In genomic region chr3:24947103-24947502, GRCh38 we compare ENCODE assay signal across 29 cellular contexts.
DNase-seq lines count a peak whose midpoint lies in the region; ATAC-seq, FAIRE-seq and TF ChIP-seq lines count a peak whose summit lies in the region.
"Had no signal": no experiment of that assay in that cellular context is flagged by ENCODE, and none has a peak within 500 bp of the region (broad histone marks: within the 10 kb centered on the region; RNA-seq: fewer than 3 reads in every experiment).

No MANE protein-coding gene starts in this region.

- TF ChIP-seq CTCF in HepG2 (CRISPR knock-in tag; IDR thresholded peaks at IDR 0.05) (no peak), right lobe of liver (IDR thresholded peaks at IDR 0.05) (no peak), HEK293 (tag by site-specific recombination; IDR thresholded peaks at IDR 0.05) (no peak)

- CTCF ChIA-PET in HepG2 (lab: Yijun Ruan, JAX; ENCODE audit: low intra/inter-chr PET ratio, low total read pairs) (no interaction called here), HEK293 (lab: Yijun Ruan, JAX) (interaction anchor here (0.7 kb wide), 1 partner anchor 80 kb away, joined by 5 read pairs; no protein-coding TSS in a partner anchor)

- in situ Hi-C loops in HepG2 (cut with HindIII; ENCODE audit: extremely low pct_ligation_motif_present, low pct_unique_long_range_greater_than_20kb) = no loop called here

- TF ChIP-seq POLR2A in HepG2 (IDR thresholded peaks at IDR 0.05; ENCODE audit: insufficient read depth in 1 of 2, low read depth in 2 of 2, low read length in 2 of 2) (no peak), right lobe of liver (IDR thresholded peaks at IDR 0.05) (no peak)

- no peak overlapping the region for H3K9ac ChIP-seq in HepG2 (ENCODE audit: insufficient read depth, low read depth, low read length)
- H3K9ac ChIP-seq: BLaER1; BLaER1 treated with 17β-estradiol and CSF1 and Interleukin-3, amounts not matched to agents 10 nM and 100 nM had no signal

- no peaks in the 10 kb centered on the region for H3K9me3 ChIP-seq in HepG2 (ENCODE audit: low read length)
- H3K9me3 ChIP-seq in right lobe of liver = no peaks in the 10 kb centered on the region
- no peaks in the 10 kb centered on the region for H3K9me3 ChIP-seq in HEK293 (ENCODE audit: control insufficient read depth, insufficient read depth, low read depth, low read length)
- H3K9me3 ChIP-seq: A549; BE2C; BLaER1; BLaER1 treated with 17β-estradiol and CSF1 and Interleukin-3, amounts not matched to agents 10 nM and 100 nM; Caco-2 had no signal

- POLR2A ChIA-PET in HepG2 (lab: Yijun Ruan, JAX) = no interaction called here
- POLR2A ChIA-PET in HEK293 (lab: Yijun Ruan, JAX) = no interaction called here

- no peak overlapping the region for H3K4me2 ChIP-seq in HepG2 (ENCODE audit: low read depth, low read length)
- H3K4me2 ChIP-seq: A549; BLaER1; BLaER1 treated with 17β-estradiol and CSF1 and Interleukin-3, amounts not matched to agents 10 nM and 100 nM had no signal

- 20% methylated on average over 4 of the region's 4 CpGs for WGBS in HepG2 (ENCODE audit: low lambda C conversion rate)
- WGBS in right lobe of liver (ENCODE audit: insufficient coverage, low coverage, low lambda C conversion rate, missing lambda C conversion rate) = 50% methylated on average over 4 of the region's 4 CpGs

- no peaks in the 10 kb centered on the region for H4K20me1 ChIP-seq in HepG2 (ENCODE audit: insufficient read depth, low read length)
- H4K20me1 ChIP-seq: BLaER1; BLaER1 treated with 17β-estradiol and CSF1 and Interleukin-3, amounts not matched to agents 10 nM and 100 nM had no signal

- H3K4me1 ChIP-seq in HepG2 (ENCODE audit: insufficient read depth, low read length) = no peaks in the 10 kb centered on the region
- no peaks in the 10 kb centered on the region for H3K4me1 ChIP-seq in right lobe of liver
- no peaks in the 10 kb centered on the region for H3K4me1 ChIP-seq in HEK293 (ENCODE audit: control insufficient read depth, insufficient read depth, low read length)
- H3K4me1 ChIP-seq: A549; BE2C; BLaER1; BLaER1 treated with 17β-estradiol and CSF1 and Interleukin-3, amounts not matched to agents 10 nM and 100 nM; Caco-2 had no signal

- H3K27ac ChIP-seq in HepG2 (ENCODE audit: extremely low read length, insufficient read depth, low read length) (no peak overlapping the region), right lobe of liver (no peak overlapping the region), HEK293 (ENCODE audit: extremely low read depth, low read depth, low read length) (no peak overlapping the region)
- H3K27ac ChIP-seq: 22Rv1; A549; BLaER1; BLaER1 treated with 17β-estradiol and CSF1 and Interleukin-3, amounts not matched to agents 10 nM and 100 nM; C4-2B had no signal

- no peak for FAIRE-seq in HepG2 (lab: Jason Lieb, UNC)
- FAIRE-seq: A204.1, A549, D721Med had no signal

- ATAC-seq in HepG2 (no peak), right lobe of liver (no peak), GM19467 (IDR thresholded peaks at IDR 0.05; ENCODE audit: unreplicated experiment) (no peak)
- ATAC-seq: A549; CD8-positive, alpha-beta T cell had no signal

- H3K36me3 ChIP-seq in HepG2 (replicated peaks in 1 of 2; ENCODE audit: control insufficient read depth in 1 of 2, insufficient read depth in 2 of 2, low read length in 2 of 2) (no peaks in the 10 kb centered on the region), right lobe of liver (no peaks in the 10 kb centered on the region), HEK293 (ENCODE audit: control insufficient read depth in 2 of 2, insufficient read depth in 1 of 2, low read length in 2 of 2) (no peaks in the 10 kb centered on the region)
- H3K36me3 ChIP-seq: BE2C; BLaER1; BLaER1 treated with 17β-estradiol and CSF1 and Interleukin-3, amounts not matched to agents 10 nM and 100 nM had no signal

- H3K79me2 ChIP-seq in HepG2 (ENCODE audit: insufficient read depth, low read length) = no peaks in the 10 kb centered on the region

- BruUV-seq in HepG2 (replicated peaks; lab: Mats Ljungman, UMichigan) = no TSS peak

- no peak overlapping the region for H3K4me3 ChIP-seq in HepG2 (replicated peaks in 1 of 3; ENCODE audit: insufficient read depth in 1 of 3, low read depth in 2 of 3, low read length in 3 of 3)
- H3K4me3 ChIP-seq in right lobe of liver = no peak overlapping the region
- H3K4me3 ChIP-seq in HEK293 (ENCODE audit: low read depth, low read length) = no peak overlapping the region
- H3K4me3 ChIP-seq: A549; BLaER1; BLaER1 treated with 17β-estradiol and CSF1 and Interleukin-3, amounts not matched to agents 10 nM and 100 nM had no signal

- no peak for DNase-seq in HepG2 (ENCODE audit: low spot score)
- DNase-seq in right lobe of liver = no peak
- DNase-seq: 8988T; ACHN; AML-193; BE2C; C1 segment of cervical spinal cord; Caco-2; Calu3; CD4-positive, alpha-beta memory T cell; CD4-positive, alpha-beta T cell; CD4-positive, CD25-positive, alpha-beta regulatory T cell; CD8-positive, alpha-beta memory T cell; CD8-positive, alpha-beta T cell; COR-L47; DMS 273 treated with DMSO at 0.1 percent for 48 hours; DMS153; DMS53; DND-41; EL had no signal

- H3K27me3 ChIP-seq in HepG2 (ENCODE audit: control insufficient read depth in 1 of 2, insufficient read depth in 2 of 2, low read length in 2 of 2) (no peaks in the 10 kb centered on the region), right lobe of liver (no peaks in the 10 kb centered on the region)
- H3K27me3 ChIP-seq: BE2C; BLaER1; BLaER1 treated with 17β-estradiol and CSF1 and Interleukin-3, amounts not matched to agents 10 nM and 100 nM had no signal

- TF ChIP-seq RAD21 in HepG2 (CRISPR knock-in tag; IDR thresholded peaks at IDR 0.05) = no peak

- intact Hi-C loops in HepG2 (cut with micrococcal nuclease; ENCODE audit: unreplicated experiment) (no loop called here), right lobe of liver (cut with DNase I) (no loop called here)

- no peak for TF ChIP-seq EP300 in HepG2 (IDR thresholded peaks at IDR 0.05; ENCODE audit: low read depth in 2 of 2, low read length in 2 of 2)
- TF ChIP-seq EP300 in HepG2 (CRISPR knock-in tag; IDR thresholded peaks at IDR 0.05; ENCODE audit: borderline replicate concordance) = no peak

- no peak overlapping the region for H2AFZ ChIP-seq in HepG2 (ENCODE audit: low read length)

TF ChIP-seq in HepG2, 621 proteins besides CTCF, POLR2A, EP300 and RAD21:
- peak; percentile 89 for TF ChIP-seq ATF7 (IDR thresholded peaks at IDR 0.05)
- no peak for TF ChIP-seq ATF7 (CRISPR knock-in tag; IDR thresholded peaks at IDR 0.05)
- no peak for TF ChIP-seq CBX2 (IDR thresholded peaks at IDR 0.05; ENCODE audit: low read depth, low read length)
- no peak for TF ChIP-seq CBX2 (CRISPR knock-in tag; IDR thresholded peaks at IDR 0.05; ENCODE audit: low read depth)

TF ChIP-seq in HEK293, 187 proteins besides CTCF, POLR2A, EP300 and RAD21:
- no peak for TF ChIP-seq ZNF473 (tag by site-specific recombination; IDR thresholded peaks at IDR 0.05)
- TF ChIP-seq ATF2 (tag by site-specific recombination; IDR thresholded peaks at IDR 0.05; ENCODE audit: low read depth) = peak; percentile 55; the same call in 1 of the 2 replicates

Comparison
In these comparisons a context has a peak if more than half of its experiments do, and no peak if none do; other contexts are left out.
1. Of the 63 proteins assayed by ChIP-seq in both HepG2 and HEK293: peak only in HepG2: none; only in HEK293: ATF2; in both: none; in neither: 62.